8 cellular contexts compared by ENCODE assay signal in the genomic region with DNA sequence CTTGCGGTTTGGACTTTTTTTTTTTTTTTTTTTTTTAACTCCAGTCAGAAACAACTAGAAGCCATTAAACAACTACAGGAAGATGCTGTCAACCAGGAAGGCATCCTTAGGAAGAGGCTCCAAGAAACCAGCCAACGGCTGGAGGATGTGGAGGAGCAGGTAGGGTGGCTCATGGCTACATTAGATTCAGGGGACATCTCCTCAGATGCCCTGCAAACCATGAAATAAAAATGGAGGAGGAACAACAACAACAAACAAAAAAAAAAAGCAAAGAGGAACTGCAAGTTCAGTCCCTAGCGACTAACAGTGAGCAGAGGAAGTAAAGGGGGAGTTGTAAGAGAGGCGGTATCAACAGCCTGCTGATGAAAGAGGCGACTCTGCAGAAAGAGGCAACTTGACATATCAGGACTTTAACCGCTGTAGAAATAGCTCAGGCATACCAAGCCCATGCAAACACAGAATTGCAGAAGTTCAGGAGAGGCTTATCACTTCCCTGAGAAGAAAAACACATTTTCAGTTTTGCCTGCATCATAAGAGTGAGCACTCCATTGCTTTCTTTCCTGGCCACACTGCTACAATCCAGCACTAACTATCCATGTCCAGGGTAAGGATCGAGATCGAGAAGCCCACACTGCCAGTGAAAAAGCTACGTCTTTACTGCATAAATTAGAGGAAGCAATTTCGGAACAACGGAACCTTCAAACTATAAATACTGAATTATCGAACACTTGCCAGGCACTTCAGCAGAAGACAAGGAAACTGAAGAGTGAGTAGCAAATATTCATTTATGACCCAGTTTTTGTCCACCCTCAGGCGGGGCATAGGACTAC.
DNase-seq lines count a peak whose midpoint lies in the region; ATAC-seq and TF ChIP-seq lines count a peak whose summit lies in the region.

No MANE protein-coding gene starts in this region.

- no peak overlapping the region for H3K9ac ChIP-seq in fibroblast of lung (ENCODE audit: insufficient read depth, low read length)

- H2AFZ ChIP-seq in fibroblast of lung (ENCODE audit: low read length): peak overlapping the region; percentile 41

- no peak for TF ChIP-seq CTCF in DOHH2 (IDR thresholded peaks at IDR 0.05; ENCODE audit: low read depth, low read length, poor library complexity, severe bottlenecking)
- no peak for TF ChIP-seq CTCF in fibroblast of lung (conservative IDR thresholded peaks at IDR 0.05 in 1 of 2, IDR thresholded peaks at IDR 0.05 in 1 of 2; ENCODE audit: low read depth in 1 of 2, low read length in 2 of 2)

- H3K27ac ChIP-seq in DOHH2 (ENCODE audit: low read depth, low read length) (peak overlapping the region; percentile 96), fibroblast of lung (ENCODE audit: insufficient read depth, low read length) (no peak overlapping the region)

- H3K4me1 ChIP-seq in DOHH2 (ENCODE audit: control insufficient read depth, low read length) (peaks cover 39% of the 10 kb centered on the region), fibroblast of lung (ENCODE audit: control insufficient read depth, extremely low read depth, insufficient read depth, low read length) (peaks cover 2% of the 10 kb centered on the region)

- H4K20me1 ChIP-seq in DOHH2 (ENCODE audit: control insufficient read depth, insufficient read depth, low read depth, low read length) (no peaks in the 10 kb centered on the region; the same call in 1 of the 2 replicates), fibroblast of lung (ENCODE audit: control insufficient read depth, extremely low read depth, insufficient read depth, low read length) (no peaks in the 10 kb centered on the region)

- no peaks in the 10 kb centered on the region for H3K9me2 ChIP-seq in DOHH2 (replicated peaks; ENCODE audit: control insufficient read depth, low read length)

- DNase-seq in Jurkat, Clone E6-1 (ENCODE audit: low read depth, low spot score): peak; percentile 87
- DNase-seq in activated CD8-positive, alpha-beta memory T cell treated with anti-CD3 and anti-CD28 coated beads for 48 hours (ENCODE audit: low read depth in 2 of 3, low spot score in 2 of 3): peak; percentile 29 to 41 (median 35)
- no peak for DNase-seq in fibroblast of lung (ENCODE audit: low read depth in 2 of 2)
- peak; percentile 21 for DNase-seq in stimulated activated CD4-positive, alpha-beta T cell treated with anti-CD3 and anti-CD28 coated beads, Interleukin-15, amount 100 ng/mL, for 24 hours
- DNase-seq in dedifferentiated amniotic fluid mesenchymal stem cell (ENCODE audit: extremely low spot score): no peak
- no peak for DNase-seq in NCI-H1436 (lab: John Stamatoyannopoulos, UW)

- H3F3A ChIP-seq in DOHH2 (ENCODE audit: control insufficient read depth, insufficient read depth): peaks cover 54% of the 10 kb centered on the region

- H3K36me3 ChIP-seq in DOHH2 (ENCODE audit: control insufficient read depth, low read length) (peaks cover 70% of the 10 kb centered on the region), fibroblast of lung (ENCODE audit: control insufficient read depth, insufficient read depth, low read length) (no peaks in the 10 kb centered on the region)

- H3K9me3 ChIP-seq in DOHH2 (ENCODE audit: control insufficient read depth, insufficient read depth, low read length) (no peaks in the 10 kb centered on the region), fibroblast of lung (ENCODE audit: control insufficient read depth, insufficient read depth, low read depth, low read length) (no peaks in the 10 kb centered on the region)

- peak overlapping the region; percentile 89 for H3K4me2 ChIP-seq in DOHH2 (ENCODE audit: low read length)
- peak overlapping the region; percentile 64 for H3K4me2 ChIP-seq in fibroblast of lung (ENCODE audit: extremely low read depth, insufficient read depth, low read length)

- H3K4me3 ChIP-seq in DOHH2 (ENCODE audit: low read length) (peak overlapping the region; percentile 80), fibroblast of lung (replicated peaks in 1 of 4; ENCODE audit: control extremely low read depth in 1 of 4, insufficient read depth in 1 of 4, low read depth in 3 of 4, low read length in 4 of 4) (no peak overlapping the region)
- peak overlapping the region; percentile 64 for H3K4me3 ChIP-seq in Jurkat, Clone E6-1 (ENCODE audit: low read length)

- H3K79me2 ChIP-seq in DOHH2 (ENCODE audit: control insufficient read depth, low read length) (peaks cover 96% of the 10 kb centered on the region), fibroblast of lung (ENCODE audit: control insufficient read depth, insufficient read depth, low read length) (no peaks in the 10 kb centered on the region)

- ATAC-seq in GM21447 (IDR thresholded peaks at IDR 0.05; ENCODE audit: unreplicated experiment): peak; percentile 61

- H3K27me3 ChIP-seq in DOHH2 (ENCODE audit: control insufficient read depth, low read length): no peaks in the 10 kb centered on the region
- H3K27me3 ChIP-seq in fibroblast of lung (ENCODE audit: control insufficient read depth, insufficient read depth, low read length): peaks cover 3% of the 10 kb centered on the region

Comparison
In these comparisons a context has a peak if more than half of its experiments do, and no peak if none do; other contexts are left out.
1. H3K4me3 ChIP-seq: peak in DOHH2 (single experiment) and Jurkat, Clone E6-1 (single experiment); none in fibroblast of lung (0 of 4).
2. DNase-seq: peak in Jurkat, Clone E6-1 (single experiment), activated CD8-positive, alpha-beta memory T cell treated with anti-CD3 and anti-CD28 coated beads for 48 hours (3 of 3) and stimulated activated CD4-positive, alpha-beta T cell treated with anti-CD3 and anti-CD28 coated beads, Interleukin-15, amount 100 ng/mL, for 24 hours (single experiment); none in fibroblast of lung (0 of 2), dedifferentiated amniotic fluid mesenchymal stem cell (single experiment) and NCI-H1436 (single experiment).